In genomic region chr19:49641688-49642487, GRCh38 we compare ENCODE assay signal across 8 cellular contexts. TPM values are rescaled to one million over a fixed set of nuclear protein-coding genes. Genes with fewer than 3 reads are reported as not detected.
DNase-seq lines count a peak whose midpoint lies in the region; ATAC-seq and TF ChIP-seq lines count a peak whose summit lies in the region.

SCAF1 (plus strand) TSS chr19:49642209; CDS start chr19:49645027, 2,818 bp downstream.

- H3K36me3 ChIP-seq in KMS-11 (ENCODE audit: insufficient read depth) (no peaks in the 10 kb centered on the region), Peyer's patch (peaks cover 0 to 22% (median 0%) of the 10 kb centered on the region in 3 donors), esophagus (ENCODE audit: control insufficient read depth in 2 of 2, insufficient read depth in 2 of 2, low read length in 1 of 2) (peaks cover 0 to 12% of the 10 kb centered on the region in 2 donors), mucosa of stomach (ENCODE audit: control insufficient read depth, insufficient read depth, low read length) (peaks cover 4% of the 10 kb centered on the region)

- H3K27me3 ChIP-seq in KMS-11 (ENCODE audit: insufficient read depth, low read depth) (peaks cover 14% of the 10 kb centered on the region; the same call in 1 of the 2 replicates), Peyer's patch (no peaks in the 10 kb centered on the region), esophagus (ENCODE audit: control insufficient read depth in 1 of 2, insufficient read depth in 2 of 2, low read length in 2 of 2) (no peaks in the 10 kb centered on the region), mucosa of stomach (ENCODE audit: control insufficient read depth, insufficient read depth, low read length) (no peaks in the 10 kb centered on the region)

- peak; percentile 88 to 99 for TF ChIP-seq POLR2A in Peyer's patch (IDR thresholded peaks at IDR 0.05)

- H4K20me1 ChIP-seq in KMS-11 (ENCODE audit: insufficient read depth): no peaks in the 10 kb centered on the region

- H3K79me2 ChIP-seq in KMS-11 (ENCODE audit: insufficient read depth, low read depth): peaks cover 32% of the 10 kb centered on the region

- H3K4me3 ChIP-seq in KMS-11 (IDR thresholded peaks at IDR 0.05; ENCODE audit: insufficient read depth, low read depth, low read length): no peak within 1 kb of the TSS
- H3K4me3 ChIP-seq in Peyer's patch: peak within 1 kb of the TSS; percentile 66 to 97 (median 83)
- peak within 1 kb of the TSS; percentile 89 to 95 for H3K4me3 ChIP-seq in esophagus (ENCODE audit: low read depth in 1 of 2, low read length in 2 of 2)
- H3K4me3 ChIP-seq in mucosa of stomach (ENCODE audit: low read length): peak within 1 kb of the TSS; percentile 71

- TF ChIP-seq CTCF in KMS-11 (conservative IDR thresholded peaks at IDR 0.05; ENCODE audit: low read depth, low read length) (no peak), Peyer's patch (IDR thresholded peaks at IDR 0.05) (no peak)

- H2AFZ ChIP-seq in KMS-11 (ENCODE audit: low read depth): peak within 1 kb of the TSS; percentile 69

- H3K9ac ChIP-seq in KMS-11: peak within 1 kb of the TSS; percentile 81
- H3K9ac ChIP-seq in mucosa of stomach (ENCODE audit: low read length): peak within 1 kb of the TSS; percentile 96

- peak; percentile 99 for DNase-seq in DMS53 (lab: John Stamatoyannopoulos, UW)
- DNase-seq in Peyer's patch: peak; percentile 99 to 100 (median 99)
- DNase-seq in activated T-cell treated with anti-CD3 and anti-CD28 coated beads, Interleukin-2, amount 50 U/mL, for 48 hours: peak; percentile 99
- peak; percentile 97 to 98 for DNase-seq in stimulated activated CD8-positive, alpha-beta memory T cell treated with anti-CD3 and anti-CD28 coated beads, Interleukin-7, amount 100 ng/mL, for 1 hour (ENCODE audit: low read depth in 2 of 2)

- peak within 1 kb of the TSS; percentile 89 for H3K4me2 ChIP-seq in KMS-11

- peak; percentile 58 for ATAC-seq in GM21723 (IDR thresholded peaks at IDR 0.05; ENCODE audit: unreplicated experiment)

- H3K9me3 ChIP-seq in Peyer's patch (no peaks in the 10 kb centered on the region), esophagus (ENCODE audit: control insufficient read depth in 2 of 2, insufficient read depth in 1 of 2, low read depth in 1 of 2, low read length in 1 of 2) (no peaks in the 10 kb centered on the region), mucosa of stomach (ENCODE audit: control insufficient read depth, low read length) (no peaks in the 10 kb centered on the region)

- H3K4me1 ChIP-seq in KMS-11 (ENCODE audit: low read depth, poor library complexity, severe bottlenecking) (peaks cover 35% of the 10 kb centered on the region), Peyer's patch (peaks cover 0 to 36% (median 0%) of the 10 kb centered on the region in 4 donors), esophagus (ENCODE audit: control insufficient read depth in 2 of 2, insufficient read depth in 2 of 2, low read length in 1 of 2) (peaks cover under 1 to 2% of the 10 kb centered on the region in 2 donors), mucosa of stomach (ENCODE audit: control insufficient read depth, insufficient read depth, low read length) (peaks cover 33% of the 10 kb centered on the region)

- H3K27ac ChIP-seq in KMS-11: peak within 1 kb of the TSS; percentile 70
- H3K27ac ChIP-seq in Peyer's patch: peak within 1 kb of the TSS; percentile 85 to 98 (median 96)
- H3K27ac ChIP-seq in esophagus (ENCODE audit: low read depth in 2 of 2, low read length in 1 of 2): peak within 1 kb of the TSS; percentile 95 to 99

- WGBS in esophagus, 2 donors: 0 to 1% methylated on average over 84 to 86 of the region's 86 CpGs

RNA-seq across cellular contexts. Expression of gene SCAF1, which starts in this region (rescaled TPM):
- 10 to 100 TPM; 25.2 to 49.8 (median 44.0) TPM for total RNA-seq in Peyer's patch
- polyA plus RNA-seq in esophagus: 10 to 100 TPM; 16.9 to 26.7 TPM
